23 cellular contexts compared by ENCODE assay signal in the genomic region with DNA sequence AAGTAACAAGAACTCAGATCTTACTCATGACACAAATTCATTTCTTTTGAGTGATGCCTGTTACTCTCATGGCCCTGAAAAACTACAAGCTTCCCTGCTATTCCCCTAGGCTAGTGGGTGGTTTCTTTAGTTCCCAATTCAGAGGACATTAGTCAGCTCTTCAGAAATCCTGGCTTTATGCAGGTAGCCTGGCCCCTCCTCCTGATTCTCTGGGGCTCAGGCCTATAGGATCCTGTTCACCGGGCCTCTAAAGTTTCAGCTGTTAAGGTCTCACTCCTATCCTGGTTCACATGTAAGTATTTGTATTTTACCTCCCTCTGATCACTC.
"Had no signal": no experiment of that assay in that cellular context is flagged by ENCODE, and none has a peak within 500 bp of the region (broad histone marks: within the 10 kb centered on the region; RNA-seq: fewer than 3 reads in every experiment).

No MANE protein-coding gene starts in this region.

- H3K27me3 ChIP-seq: MG63, SJSA1 had no signal

- FAIRE-seq: HTR-8/SVneo, K562, RCC 7860 had no signal

- H3K27ac ChIP-seq: HL-60, SJSA1, SK-N-MC had no signal

- ATAC-seq: K562 had no signal

- H3K4me1 ChIP-seq: SJSA1 had no signal

- H3K36me3 ChIP-seq: MG63, SJSA1 had no signal

- DNase-seq: MG63, MV-4-11, NCI-H1048, NCI-H1105, NCI-H1417, NCI-H146, NCI-H1694 treated with DMSO at 0.1 percent for 48 hours, NCI-H1930, NCI-H2081, NCI-H2107, NCI-H2227 treated with DMSO at 0.1 percent for 48 hours, NCI-H524, NCI-H526 treated with DMSO at 0.1 percent for 48 hours, NCI-H748 treated with DMSO at 0.1 percent for 48 hours, Right ventricle myocardium superior, RPMI8226, SIG-M5 had no signal

- H3K4me3 ChIP-seq: K562, MG63, SJSA1, SK-N-MC had no signal

- H3K9me3 ChIP-seq: SJSA1 had no signal
